20 cellular contexts compared by ENCODE assay signal in the genomic region with DNA sequence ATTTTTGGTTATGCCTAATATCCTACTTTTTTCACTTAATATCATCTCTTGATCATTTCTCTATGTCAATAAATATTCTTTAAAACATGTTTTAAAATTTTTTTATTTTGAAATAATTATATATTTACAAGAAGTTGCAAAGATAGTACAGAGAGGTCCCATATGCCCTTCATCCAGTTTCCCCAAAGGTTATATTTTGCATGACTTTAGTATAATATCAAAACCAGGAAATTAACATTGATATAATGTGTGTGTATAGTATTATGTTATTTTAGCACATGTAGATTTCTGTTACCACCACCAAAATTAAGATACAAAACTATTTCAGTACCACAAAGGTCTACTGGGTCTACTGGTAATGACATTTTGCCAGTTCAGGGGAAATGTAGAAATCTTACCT.
A peak's percentile ranks its signal among the peaks of the same experiment; 100 is the strongest.
DNase-seq lines count a peak whose midpoint lies in the region; FAIRE-seq and TF ChIP-seq lines count a peak whose summit lies in the region.
"Had no signal": no experiment of that assay in that cellular context is flagged by ENCODE, and none has a peak within 500 bp of the region (broad histone marks: within the 10 kb centered on the region; RNA-seq: fewer than 3 reads in every experiment).

No MANE protein-coding gene starts in this region.

- H3K36me3 ChIP-seq in HEK293 (ENCODE audit: control insufficient read depth in 2 of 2, insufficient read depth in 1 of 2, low read length in 2 of 2): no peaks in the 10 kb centered on the region
- H3K36me3 ChIP-seq: BLaER1 treated with 17β-estradiol and CSF1 and Interleukin-3, amounts not matched to agents 10 nM and 100 nM had no signal

- no peak for DNase-seq in posterior cingulate gyrus
- DNase-seq in HT-29 (ENCODE audit: low spot score): no peak
- DNase-seq in EL: no peak
- DNase-seq: AML-193; Caco-2; Calu3; CD4-positive, alpha-beta T cell; CD8-positive, alpha-beta T cell; DMS79 treated with DMSO at 0.1 percent for 48 hours; GF-D8 had no signal

- CTCF ChIA-PET in HEK293 (lab: Yijun Ruan, JAX): interaction anchor here (0.5 to 1.7 kb wide), 4 partner anchors 19 to 703 kb away, joined by 4 to 8 read pairs (median 5); no protein-coding TSS in a partner anchor

- peak; percentile 19 for FAIRE-seq in A204.1 (lab: Jason Lieb, UNC)
- FAIRE-seq in G401.6 (lab: Jason Lieb, UNC): peak; percentile 45
- FAIRE-seq in colon (lab: Jason Lieb, UNC): peak; percentile 31
- FAIRE-seq: D721Med, GM12891, GM18507 had no signal

- 0 out of 2 replicates have a peak, but pooled peaks cover 2% of the 10 kb centered on the region for H3K4me1 ChIP-seq in HEK293 (ENCODE audit: control insufficient read depth, insufficient read depth, low read length)

- H3K4me3 ChIP-seq in HEK293 (ENCODE audit: low read depth, low read length): no peak overlapping the region
- H3K4me3 ChIP-seq: BLaER1 treated with 17β-estradiol and CSF1 and Interleukin-3, amounts not matched to agents 10 nM and 100 nM had no signal

- TF ChIP-seq CTCF in HEK293 (tag by site-specific recombination; IDR thresholded peaks at IDR 0.05): no peak

- H3K27ac ChIP-seq in HEK293 (ENCODE audit: extremely low read depth, low read depth, low read length): no peak overlapping the region
- H3K27ac ChIP-seq: 22Rv1; BLaER1 treated with 17β-estradiol and CSF1 and Interleukin-3, amounts not matched to agents 10 nM and 100 nM; C4-2B had no signal

- H3K9me3 ChIP-seq in HEK293 (ENCODE audit: control insufficient read depth, insufficient read depth, low read depth, low read length): no peaks in the 10 kb centered on the region
- H3K9me3 ChIP-seq: BLaER1 treated with 17β-estradiol and CSF1 and Interleukin-3, amounts not matched to agents 10 nM and 100 nM had no signal

- POLR2A ChIA-PET in HEK293 (lab: Yijun Ruan, JAX): no interaction called here

- intact Hi-C loops in posterior cingulate gyrus (cut with DNase I): loop anchor here (10.0 kb wide), 1 partner anchor 197 kb away; no protein-coding TSS in a partner anchor

TF ChIP-seq in HEK293, 187 proteins besides CTCF, POLR2A, EP300 and RAD21:
- TF ChIP-seq, protein P1, sequence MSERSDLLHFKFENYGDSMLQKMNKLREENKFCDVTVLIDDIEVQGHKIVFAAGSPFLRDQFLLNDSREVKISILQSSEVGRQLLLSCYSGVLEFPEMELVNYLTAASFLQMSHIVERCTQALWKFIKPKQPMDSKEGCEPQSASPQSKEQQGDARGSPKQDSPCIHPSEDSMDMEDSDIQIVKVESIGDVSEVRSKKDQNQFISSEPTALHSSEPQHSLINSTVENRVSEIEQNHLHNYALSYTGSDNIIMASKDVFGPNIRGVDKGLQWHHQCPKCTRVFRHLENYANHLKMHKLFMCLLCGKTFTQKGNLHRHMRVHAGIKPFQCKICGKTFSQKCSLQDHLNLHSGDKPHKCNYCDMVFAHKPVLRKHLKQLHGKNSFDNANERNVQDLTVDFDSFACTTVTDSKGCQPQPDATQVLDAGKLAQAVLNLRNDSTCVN (tag by site-specific recombination; optimal IDR thresholded peaks at IDR 0.05): no peak
- TF ChIP-seq ZNF529 (tag by site-specific recombination; IDR thresholded peaks at IDR 0.05; ENCODE audit: insufficient replicate concordance) (peak; percentile 93), GFI1B (tag by site-specific recombination; IDR thresholded peaks at IDR 0.05) (no peak)
